18 cellular contexts compared by ENCODE assay signal in genomic region chr3:33949074-33949473, GRCh38.
DNase-seq lines count a peak whose midpoint lies in the region; ATAC-seq, FAIRE-seq and TF ChIP-seq lines count a peak whose summit lies in the region.
"Had no signal": no experiment of that assay in that cellular context is flagged by ENCODE, and none has a peak within 500 bp of the region (broad histone marks: within the 10 kb centered on the region; RNA-seq: fewer than 3 reads in every experiment).

No MANE protein-coding gene starts in this region.

- H4K8ac ChIP-seq in mesendoderm (ENCODE audit: low read depth, low read length) = no peak overlapping the region

- H3K23ac ChIP-seq in mesendoderm (ENCODE audit: low read length) = no peak overlapping the region

- CTCF ChIA-PET in A673 (lab: Charles Lee) = no interaction called here

- H3K9me3 ChIP-seq in A673 (ENCODE audit: low read depth, low read length, poor library complexity, severe bottlenecking) (no peaks in the 10 kb centered on the region), left lung (no peaks in the 10 kb centered on the region)
- H3K9me3 ChIP-seq: A549 had no signal

- no TSS peak for BruUV-seq in A673 (replicated peaks; lab: Mats Ljungman, UMichigan)

- no peak overlapping the region for H3K4me2 ChIP-seq in mesendoderm (ENCODE audit: low read length)
- H3K4me2 ChIP-seq: A549 had no signal

- peak overlapping the region; percentile 9 for H3K27ac ChIP-seq in A673 (ENCODE audit: low read depth, low read length, poor library complexity, severe bottlenecking)
- H3K27ac ChIP-seq in foreskin keratinocyte = no peak overlapping the region
- no peak overlapping the region for H3K27ac ChIP-seq in left lung
- no peak overlapping the region for H3K27ac ChIP-seq in mesendoderm (ENCODE audit: low read depth, low read length)
- H3K27ac ChIP-seq: A549 had no signal

- no peaks in the 10 kb centered on the region for H3K79me2 ChIP-seq in mesendoderm (ENCODE audit: control insufficient read depth, insufficient read depth, low read length)

- no peak overlapping the region for H3K56ac ChIP-seq in mesendoderm (ENCODE audit: low read length)

- no peak overlapping the region for H2BK120ac ChIP-seq in mesendoderm (ENCODE audit: low read depth, low read length)

- TF ChIP-seq CTCF in A673 (conservative IDR thresholded peaks at IDR 0.05; ENCODE audit: low read depth, low read length) = no peak
- no peak for TF ChIP-seq CTCF in bronchial epithelial cell (IDR thresholded peaks at IDR 0.05; ENCODE audit: insufficient read depth, low read length, severe bottlenecking)
- TF ChIP-seq CTCF in foreskin keratinocyte (conservative IDR thresholded peaks at IDR 0.05) = no peak
- TF ChIP-seq CTCF in left lung (IDR thresholded peaks at IDR 0.05) = no peak

- POLR2A ChIA-PET in A673 (lab: Charles Lee; ENCODE audit: low non-redundant PET) = no interaction called here

- no peaks in the 10 kb centered on the region for H3K79me1 ChIP-seq in mesendoderm (ENCODE audit: low read length)

- no peak for DNase-seq in A673 (ENCODE audit: low spot score)
- peak; percentile 78 for DNase-seq in bronchial epithelial cell (ENCODE audit: low read depth)
- peak; percentile 11 to 18 for DNase-seq in foreskin keratinocyte
- DNase-seq in activated CD4-positive, alpha-beta T cell treated with anti-CD3 and anti-CD28 coated beads for 48 hours = no peak
- no peak for DNase-seq in left lung
- DNase-seq in mesendoderm = no peak
- DNase-seq: 8988T; C1 segment of cervical spinal cord; Calu3; CD4-positive, alpha-beta memory T cell; COR-L47; DMS53; DMS79 treated with DMSO at 0.1 percent for 48 hours; H7; HCEC 1CT had no signal

- H3K9ac ChIP-seq in mesendoderm (ENCODE audit: low read length) = no peak overlapping the region

- no peak overlapping the region for H2BK15ac ChIP-seq in mesendoderm (replicated peaks; ENCODE audit: low read depth)

- H3K18ac ChIP-seq in mesendoderm (ENCODE audit: low read length) = no peak overlapping the region

- H3K4me1 ChIP-seq in A673 (ENCODE audit: insufficient read depth, low read length, poor library complexity, severe bottlenecking) (peaks cover 43% of the 10 kb centered on the region), foreskin keratinocyte (no peaks in the 10 kb centered on the region), left lung (no peaks in the 10 kb centered on the region), mesendoderm (ENCODE audit: control insufficient read depth, low read depth, low read length) (no peaks in the 10 kb centered on the region)
- H3K4me1 ChIP-seq: A549 had no signal

- no peak overlapping the region for H2BK5ac ChIP-seq in mesendoderm (ENCODE audit: low read length)

- H3K27me3 ChIP-seq in A673 (replicated peaks; ENCODE audit: insufficient read depth, low read depth, low read length, poor library complexity) (no peaks in the 10 kb centered on the region), bronchial epithelial cell (ENCODE audit: control insufficient read depth, insufficient read depth, low read length) (no peaks in the 10 kb centered on the region), foreskin keratinocyte (peaks cover 11% of the 10 kb centered on the region), left lung (no peaks in the 10 kb centered on the region), mesendoderm (ENCODE audit: insufficient read depth, low read length, poor library complexity) (no peaks in the 10 kb centered on the region)

- ATAC-seq in foreskin keratinocyte (peak; percentile 81), left lung (no peak)
- ATAC-seq: A549 had no signal

- H3K4me3 ChIP-seq in A673 (ENCODE audit: low read depth, low read length, poor library complexity, severe bottlenecking) (no peak overlapping the region), bronchial epithelial cell (ENCODE audit: low read depth, low read length) (no peak overlapping the region), left lung (no peak overlapping the region), mesendoderm (ENCODE audit: low read length) (no peak overlapping the region)
- H3K4me3 ChIP-seq: A549 had no signal

- H2AK5ac ChIP-seq in mesendoderm (ENCODE audit: low read length) = no peak overlapping the region

- no peak overlapping the region for H4K5ac ChIP-seq in mesendoderm (ENCODE audit: low read length)

- H3K36me3 ChIP-seq in A673 (ENCODE audit: insufficient read depth, low read length, poor library complexity, severe bottlenecking) (no peaks in the 10 kb centered on the region), bronchial epithelial cell (ENCODE audit: control insufficient read depth, insufficient read depth, low read length) (no peaks in the 10 kb centered on the region), left lung (no peaks in the 10 kb centered on the region), mesendoderm (ENCODE audit: control insufficient read depth, insufficient read depth, low read length) (no peaks in the 10 kb centered on the region)

- intact Hi-C loops in A673 (cut with micrococcal nuclease; ENCODE audit: unreplicated experiment) (no loop called here), left lung (cut with DNase I) (no loop called here)

- FAIRE-seq in bronchial epithelial cell (lab: Jason Lieb, UNC) = peak; percentile 40
- FAIRE-seq: A549, GM12892, H1 had no signal

- no peak overlapping the region for H3K4ac ChIP-seq in mesendoderm (ENCODE audit: low read depth, low read length)

- no CpG with 5 or more reads among the region's 1 CpG for WGBS in mesendoderm (ENCODE audit: extremely low coverage, insufficient coverage, low lambda C conversion rate)

Comparison
In these comparisons a context has a peak if more than half of its experiments do, and no peak if none do; other contexts are left out.
1. DNase-seq: peak in bronchial epithelial cell (single experiment) and foreskin keratinocyte (2 of 2); none in A673 (single experiment), activated CD4-positive, alpha-beta T cell treated with anti-CD3 and anti-CD28 coated beads for 48 hours (single experiment), left lung (0 of 2) and mesendoderm (single experiment).